Comparison of ENCODE assay signal across 8 cellular contexts in genomic region chr18:35345460-35345921, GRCh38.
DNase-seq lines count a peak whose midpoint lies in the region; ATAC-seq lines count a peak whose summit lies in the region.

No MANE protein-coding gene starts in this region.

- no peaks in the 10 kb centered on the region for H3K27me3 ChIP-seq in mucosa of rectum (ENCODE audit: control insufficient read depth in 2 of 2, insufficient read depth in 2 of 2, low read length in 2 of 2)

- ATAC-seq in GM21526 (IDR thresholded peaks at IDR 0.05; ENCODE audit: low FRiP score, unreplicated experiment) (no peak), GM18517 (IDR thresholded peaks at IDR 0.05; ENCODE audit: unreplicated experiment) (no peak)

- H3K27ac ChIP-seq in caudate nucleus (ENCODE audit: low read depth, low read length) (peak overlapping the region; percentile 95), mucosa of rectum (ENCODE audit: low read depth in 2 of 2, low read length in 2 of 2) (peak overlapping the region in 1 of 2 donors; percentile 6)

- peaks cover under 1 to 9% of the 10 kb centered on the region in 2 donors for H3K36me3 ChIP-seq in mucosa of rectum (ENCODE audit: control insufficient read depth in 2 of 2, insufficient read depth in 2 of 2, low read length in 2 of 2)

- H3K4me1 ChIP-seq in mucosa of rectum (ENCODE audit: control insufficient read depth in 2 of 2, insufficient read depth in 2 of 2, low read length in 2 of 2), result peaks cover 13% of the 10 kb centered on the region in 2 donors

- peak; percentile 59 for DNase-seq in NCI-H146 (lab: John Stamatoyannopoulos, UW)
- no peak for DNase-seq in NCI-H146 treated with DMSO at 0.1 percent for 48 hours (lab: John Stamatoyannopoulos, UW; ENCODE audit: unreplicated experiment)
- peak; percentile 71 for DNase-seq in NCI-H2029 (lab: John Stamatoyannopoulos, UW)
- DNase-seq in caudate nucleus (lab: John Stamatoyannopoulos, UW), result peak in 50 of 61 donors; percentile 1 to 81 (median 33)
- DNase-seq in NOMO-1 treated with dmso at 0.1 percent for 144 hours (lab: John Stamatoyannopoulos, UW; ENCODE audit: unreplicated experiment), result no peak

- no peak overlapping the region for H3K9ac ChIP-seq in mucosa of rectum (ENCODE audit: low read depth in 1 of 2, low read length in 2 of 2)

- no peaks in the 10 kb centered on the region for H3K9me3 ChIP-seq in mucosa of rectum (ENCODE audit: control insufficient read depth in 2 of 2, low read length in 2 of 2)

- H3K4me3 ChIP-seq in mucosa of rectum (ENCODE audit: low read length in 2 of 2), result peak overlapping the region; percentile 1 to 92

Comparison
In these comparisons a context has a peak if more than half of its experiments do, and no peak if none do; other contexts are left out.
1. DNase-seq: peak in NCI-H146 (single experiment), NCI-H2029 (single experiment) and caudate nucleus (50 of 61); none in NCI-H146 treated with DMSO at 0.1 percent for 48 hours (single experiment) and NOMO-1 treated with dmso at 0.1 percent for 144 hours (single experiment).